1 cellular context compared by ENCODE assay signal in the genomic region with DNA sequence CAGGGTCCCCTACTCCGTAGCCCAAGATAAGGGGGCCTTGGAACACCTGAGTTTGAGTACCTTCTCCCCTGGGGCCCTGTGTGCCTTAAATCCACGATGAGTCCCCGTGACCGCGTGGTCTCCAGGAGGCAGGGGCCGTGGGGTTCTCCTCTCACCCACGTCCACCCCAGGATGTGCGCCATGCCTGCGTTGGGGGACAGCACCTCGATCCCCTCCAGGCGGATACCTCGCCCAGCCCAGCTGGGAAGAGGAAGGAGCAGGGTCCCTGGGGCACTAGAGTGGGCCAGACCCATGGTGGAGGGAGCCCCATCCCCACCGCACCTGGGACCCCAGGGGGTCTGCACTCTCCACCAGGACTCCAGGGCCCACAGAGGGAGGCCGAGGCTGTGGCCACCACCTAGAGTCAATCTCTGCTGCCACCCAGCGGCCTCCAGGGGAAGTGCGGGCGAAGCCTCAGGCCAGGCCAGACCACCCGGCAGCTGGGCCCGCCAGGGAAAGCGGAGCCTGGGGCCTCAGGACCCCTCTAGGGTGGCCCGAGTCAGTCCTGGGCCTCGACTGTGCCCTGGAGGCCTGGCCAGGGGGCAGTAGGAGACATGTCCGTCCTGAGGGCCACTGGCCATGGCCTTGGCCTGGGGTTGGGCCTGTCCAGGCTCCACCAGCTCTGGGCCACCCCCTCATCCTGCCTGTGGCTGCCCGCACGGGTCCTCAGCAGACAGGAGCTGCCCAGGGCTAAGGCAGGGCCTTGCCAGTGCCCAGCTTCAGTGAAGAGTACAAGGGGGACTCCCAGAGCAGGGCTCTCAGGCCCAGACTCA.
TF ChIP-seq lines count a peak whose summit lies in the region.

No MANE protein-coding gene starts in this region.

TF ChIP-seq in GM23338, 12 proteins besides CTCF, POLR2A, EP300 and RAD21 (continued from another document):
- TF ChIP-seq EZH2phosphoT487 (IDR thresholded peaks at IDR 0.05; ENCODE audit: unreplicated experiment) (no peak), ZNF114 (CRISPR knock-in tag; IDR thresholded peaks at IDR 0.05) (no peak), EZH2 (IDR thresholded peaks at IDR 0.05; ENCODE audit: low read depth, unreplicated experiment) (no peak), CREB1 (CRISPR knock-in tag; IDR thresholded peaks at IDR 0.05; ENCODE audit: low read depth) (no peak), JUNB (IDR thresholded peaks at IDR 0.05; ENCODE audit: unreplicated experiment) (no peak)
- TF ChIP-seq, protein P1, sequence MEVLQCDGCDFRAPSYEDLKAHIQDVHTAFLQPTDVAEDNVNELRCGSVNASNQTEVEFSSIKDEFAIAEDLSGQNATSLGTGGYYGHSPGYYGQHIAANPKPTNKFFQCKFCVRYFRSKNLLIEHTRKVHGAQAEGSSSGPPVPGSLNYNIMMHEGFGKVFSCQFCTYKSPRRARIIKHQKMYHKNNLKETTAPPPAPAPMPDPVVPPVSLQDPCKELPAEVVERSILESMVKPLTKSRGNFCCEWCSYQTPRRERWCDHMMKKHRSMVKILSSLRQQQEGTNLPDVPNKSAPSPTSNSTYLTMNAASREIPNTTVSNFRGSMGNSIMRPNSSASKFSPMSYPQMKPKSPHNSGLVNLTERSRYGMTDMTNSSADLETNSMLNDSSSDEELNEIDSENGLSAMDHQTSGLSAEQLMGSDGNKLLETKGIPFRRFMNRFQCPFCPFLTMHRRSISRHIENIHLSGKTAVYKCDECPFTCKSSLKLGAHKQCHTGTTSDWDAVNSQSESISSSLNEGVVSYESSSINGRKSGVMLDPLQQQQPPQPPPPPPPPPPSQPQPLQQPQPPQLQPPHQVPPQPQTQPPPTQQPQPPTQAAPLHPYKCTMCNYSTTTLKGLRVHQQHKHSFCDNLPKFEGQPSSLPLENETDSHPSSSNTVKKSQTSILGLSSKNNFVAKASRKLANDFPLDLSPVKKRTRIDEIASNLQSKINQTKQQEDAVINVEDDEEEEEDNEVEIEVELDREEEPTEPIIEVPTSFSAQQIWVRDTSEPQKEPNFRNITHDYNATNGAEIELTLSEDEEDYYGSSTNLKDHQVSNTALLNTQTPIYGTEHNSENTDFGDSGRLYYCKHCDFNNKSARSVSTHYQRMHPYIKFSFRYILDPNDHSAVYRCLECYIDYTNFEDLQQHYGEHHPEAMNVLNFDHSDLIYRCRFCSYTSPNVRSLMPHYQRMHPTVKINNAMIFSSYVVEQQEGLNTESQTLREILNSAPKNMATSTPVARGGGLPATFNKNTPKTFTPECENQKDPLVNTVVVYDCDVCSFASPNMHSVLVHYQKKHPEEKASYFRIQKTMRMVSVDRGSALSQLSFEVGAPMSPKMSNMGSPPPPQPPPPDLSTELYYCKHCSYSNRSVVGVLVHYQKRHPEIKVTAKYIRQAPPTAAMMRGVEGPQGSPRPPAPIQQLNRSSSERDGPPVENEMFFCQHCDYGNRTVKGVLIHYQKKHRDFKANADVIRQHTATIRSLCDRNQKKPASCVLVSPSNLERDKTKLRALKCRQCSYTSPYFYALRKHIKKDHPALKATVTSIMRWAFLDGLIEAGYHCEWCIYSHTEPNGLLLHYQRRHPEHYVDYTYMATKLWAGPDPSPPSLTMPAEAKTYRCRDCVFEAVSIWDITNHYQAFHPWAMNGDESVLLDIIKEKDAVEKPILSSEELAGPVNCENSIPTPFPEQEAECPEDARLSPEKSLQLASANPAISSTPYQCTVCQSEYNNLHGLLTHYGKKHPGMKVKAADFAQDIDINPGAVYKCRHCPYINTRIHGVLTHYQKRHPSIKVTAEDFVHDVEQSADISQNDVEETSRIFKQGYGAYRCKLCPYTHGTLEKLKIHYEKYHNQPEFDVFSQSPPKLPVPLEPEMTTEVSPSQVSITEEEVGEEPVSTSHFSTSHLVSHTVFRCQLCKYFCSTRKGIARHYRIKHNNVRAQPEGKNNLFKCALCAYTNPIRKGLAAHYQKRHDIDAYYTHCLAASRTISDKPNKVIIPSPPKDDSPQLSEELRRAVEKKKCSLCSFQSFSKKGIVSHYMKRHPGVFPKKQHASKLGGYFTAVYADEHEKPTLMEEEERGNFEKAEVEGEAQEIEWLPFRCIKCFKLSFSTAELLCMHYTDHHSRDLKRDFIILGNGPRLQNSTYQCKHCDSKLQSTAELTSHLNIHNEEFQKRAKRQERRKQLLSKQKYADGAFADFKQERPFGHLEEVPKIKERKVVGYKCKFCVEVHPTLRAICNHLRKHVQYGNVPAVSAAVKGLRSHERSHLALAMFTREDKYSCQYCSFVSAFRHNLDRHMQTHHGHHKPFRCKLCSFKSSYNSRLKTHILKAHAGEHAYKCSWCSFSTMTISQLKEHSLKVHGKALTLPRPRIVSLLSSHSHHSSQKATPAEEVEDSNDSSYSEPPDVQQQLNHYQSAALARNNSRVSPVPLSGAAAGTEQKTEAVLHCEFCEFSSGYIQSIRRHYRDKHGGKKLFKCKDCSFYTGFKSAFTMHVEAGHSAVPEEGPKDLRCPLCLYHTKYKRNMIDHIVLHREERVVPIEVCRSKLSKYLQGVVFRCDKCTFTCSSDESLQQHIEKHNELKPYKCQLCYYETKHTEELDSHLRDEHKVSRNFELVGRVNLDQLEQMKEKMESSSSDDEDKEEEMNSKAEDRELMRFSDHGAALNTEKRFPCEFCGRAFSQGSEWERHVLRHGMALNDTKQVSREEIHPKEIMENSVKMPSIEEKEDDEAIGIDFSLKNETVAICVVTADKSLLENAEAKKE (CRISPR knock-in tag; IDR thresholded peaks at IDR 0.05), result no peak
- TF ChIP-seq, protein P2, sequence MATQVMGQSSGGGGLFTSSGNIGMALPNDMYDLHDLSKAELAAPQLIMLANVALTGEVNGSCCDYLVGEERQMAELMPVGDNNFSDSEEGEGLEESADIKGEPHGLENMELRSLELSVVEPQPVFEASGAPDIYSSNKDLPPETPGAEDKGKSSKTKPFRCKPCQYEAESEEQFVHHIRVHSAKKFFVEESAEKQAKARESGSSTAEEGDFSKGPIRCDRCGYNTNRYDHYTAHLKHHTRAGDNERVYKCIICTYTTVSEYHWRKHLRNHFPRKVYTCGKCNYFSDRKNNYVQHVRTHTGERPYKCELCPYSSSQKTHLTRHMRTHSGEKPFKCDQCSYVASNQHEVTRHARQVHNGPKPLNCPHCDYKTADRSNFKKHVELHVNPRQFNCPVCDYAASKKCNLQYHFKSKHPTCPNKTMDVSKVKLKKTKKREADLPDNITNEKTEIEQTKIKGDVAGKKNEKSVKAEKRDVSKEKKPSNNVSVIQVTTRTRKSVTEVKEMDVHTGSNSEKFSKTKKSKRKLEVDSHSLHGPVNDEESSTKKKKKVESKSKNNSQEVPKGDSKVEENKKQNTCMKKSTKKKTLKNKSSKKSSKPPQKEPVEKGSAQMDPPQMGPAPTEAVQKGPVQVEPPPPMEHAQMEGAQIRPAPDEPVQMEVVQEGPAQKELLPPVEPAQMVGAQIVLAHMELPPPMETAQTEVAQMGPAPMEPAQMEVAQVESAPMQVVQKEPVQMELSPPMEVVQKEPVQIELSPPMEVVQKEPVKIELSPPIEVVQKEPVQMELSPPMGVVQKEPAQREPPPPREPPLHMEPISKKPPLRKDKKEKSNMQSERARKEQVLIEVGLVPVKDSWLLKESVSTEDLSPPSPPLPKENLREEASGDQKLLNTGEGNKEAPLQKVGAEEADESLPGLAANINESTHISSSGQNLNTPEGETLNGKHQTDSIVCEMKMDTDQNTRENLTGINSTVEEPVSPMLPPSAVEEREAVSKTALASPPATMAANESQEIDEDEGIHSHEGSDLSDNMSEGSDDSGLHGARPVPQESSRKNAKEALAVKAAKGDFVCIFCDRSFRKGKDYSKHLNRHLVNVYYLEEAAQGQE (IDR thresholded peaks at IDR 0.05; ENCODE audit: unreplicated experiment), result no peak
- TF ChIP-seq, protein P3, sequence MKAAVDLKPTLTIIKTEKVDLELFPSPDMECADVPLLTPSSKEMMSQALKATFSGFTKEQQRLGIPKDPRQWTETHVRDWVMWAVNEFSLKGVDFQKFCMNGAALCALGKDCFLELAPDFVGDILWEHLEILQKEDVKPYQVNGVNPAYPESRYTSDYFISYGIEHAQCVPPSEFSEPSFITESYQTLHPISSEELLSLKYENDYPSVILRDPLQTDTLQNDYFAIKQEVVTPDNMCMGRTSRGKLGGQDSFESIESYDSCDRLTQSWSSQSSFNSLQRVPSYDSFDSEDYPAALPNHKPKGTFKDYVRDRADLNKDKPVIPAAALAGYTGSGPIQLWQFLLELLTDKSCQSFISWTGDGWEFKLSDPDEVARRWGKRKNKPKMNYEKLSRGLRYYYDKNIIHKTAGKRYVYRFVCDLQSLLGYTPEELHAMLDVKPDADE (IDR thresholded peaks at IDR 0.05), result no peak
